Comparison of ENCODE assay signal across 13 cellular contexts in the genomic region with DNA sequence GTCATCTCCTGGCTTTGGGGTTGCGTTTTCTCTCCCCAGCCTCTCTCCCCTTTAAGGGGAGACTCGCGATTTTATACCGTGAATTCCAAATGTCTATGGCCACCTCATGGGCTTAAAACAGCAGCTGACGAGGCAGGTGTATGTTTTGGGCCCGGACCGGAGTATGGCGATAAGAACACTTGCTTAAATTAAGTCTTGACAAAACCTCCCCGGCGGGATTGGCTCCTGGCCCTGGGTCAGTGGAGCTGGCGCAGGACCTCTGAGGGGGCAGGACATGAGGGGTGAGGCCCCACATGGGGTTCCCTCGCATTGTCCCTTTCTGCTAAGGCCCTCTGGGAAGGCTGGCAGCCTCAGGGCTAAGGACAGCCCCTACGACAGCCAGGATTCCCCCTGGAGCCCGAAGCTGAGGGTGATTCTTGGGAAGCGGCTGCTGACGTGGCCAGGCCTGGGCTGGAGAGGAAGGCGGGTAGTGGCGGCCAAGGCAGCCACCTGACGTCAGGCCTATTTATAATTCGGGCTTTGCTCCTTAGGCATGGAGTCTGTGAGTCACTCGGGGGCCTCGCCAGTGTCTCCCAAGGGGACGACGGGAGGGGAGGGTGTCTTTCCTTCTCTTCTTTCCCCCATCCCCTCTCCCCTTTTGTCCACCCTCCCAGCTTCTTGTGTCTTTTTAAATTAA. TPM values are rescaled to one million over a fixed set of nuclear protein-coding genes. Genes with fewer than 3 reads are reported as not detected.
DNase-seq lines count a peak whose midpoint lies in the region; ATAC-seq and TF ChIP-seq lines count a peak whose summit lies in the region.
"Had no signal": no experiment of that assay in that cellular context is flagged by ENCODE, and none has a peak within 500 bp of the region (broad histone marks: within the 10 kb centered on the region; RNA-seq: fewer than 3 reads in every experiment).

No MANE protein-coding gene starts in this region.

- H3K9me3 ChIP-seq in SJSA1 (replicated peaks): no peaks in the 10 kb centered on the region
- H3K9me3 ChIP-seq in CD8-positive, alpha-beta memory T cell (ENCODE audit: low read length): no peaks in the 10 kb centered on the region
- H3K9me3 ChIP-seq: spleen had no signal

- peaks cover 4 to 8% of the 10 kb centered on the region in 2 donors for H3K27me3 Mint-ChIP-seq in CD8-positive, alpha-beta memory T cell

- no peak overlapping the region for H3K27ac Mint-ChIP-seq in CD8-positive, alpha-beta memory T cell
- H3K27ac Mint-ChIP-seq: activated T-cell treated with anti-CD3 and anti-CD28 coated beads, Interleukin-2, amount 50 U/mL, for 72 hours had no signal

- ATAC-seq in HG02623 (IDR thresholded peaks at IDR 0.05; ENCODE audit: unreplicated experiment): no peak
- no peak for ATAC-seq in HG02973 (IDR thresholded peaks at IDR 0.05; ENCODE audit: unreplicated experiment)
- ATAC-seq: activated T-cell treated with anti-CD3 and anti-CD28 coated beads, Interleukin-2, amount 50 U/mL, for 72 hours had no signal

- no peak overlapping the region for H3K4me3 Mint-ChIP-seq in CD8-positive, alpha-beta memory T cell
- H3K4me3 Mint-ChIP-seq: activated T-cell treated with anti-CD3 and anti-CD28 coated beads, Interleukin-2, amount 50 U/mL, for 72 hours had no signal

- peaks cover 0 to 4% (median 4%) of the 10 kb centered on the region in 3 donors for H3K4me1 Mint-ChIP-seq in CD8-positive, alpha-beta memory T cell

- H3K4me3 ChIP-seq in SJSA1 (no peak overlapping the region), fibroblast of pulmonary artery (replicated peaks; ENCODE audit: low read depth, low read length) (no peak overlapping the region), retinal pigment epithelial cell (ENCODE audit: low read length) (no peak overlapping the region)
- H3K4me3 ChIP-seq in CD8-positive, alpha-beta memory T cell (ENCODE audit: low read length): no peak overlapping the region
- H3K4me3 ChIP-seq: spleen had no signal

- CTCF ChIA-PET in CD8-positive, alpha-beta memory T cell (lab: Charles Lee): no interaction called here

- peaks cover 38% of the 10 kb centered on the region for H3K4me1 ChIP-seq in SJSA1 (replicated peaks)
- no peaks in the 10 kb centered on the region for H3K4me1 ChIP-seq in CD8-positive, alpha-beta memory T cell (ENCODE audit: insufficient read depth, low read length)

- H3K36me3 Mint-ChIP-seq in CD8-positive, alpha-beta memory T cell: no peaks in the 10 kb centered on the region

- peak overlapping the region; percentile 91 for H3K27ac ChIP-seq in SJSA1
- no peak overlapping the region for H3K27ac ChIP-seq in CD8-positive, alpha-beta memory T cell (ENCODE audit: low read depth, low read length)
- H3K27ac ChIP-seq: spleen had no signal

- TF ChIP-seq CTCF in fibroblast of pulmonary artery (IDR thresholded peaks at IDR 0.05; ENCODE audit: low read length, missing control alignments) (no peak), retinal pigment epithelial cell (conservative IDR thresholded peaks at IDR 0.05; ENCODE audit: low read depth, low read length) (no peak)

- no peaks in the 10 kb centered on the region for H3K27me3 ChIP-seq in SJSA1 (replicated peaks)
- H3K27me3 ChIP-seq in CD8-positive, alpha-beta memory T cell (ENCODE audit: insufficient read depth, low read length, poor library complexity, severe bottlenecking): no peaks in the 10 kb centered on the region
- H3K27me3 ChIP-seq: spleen had no signal

- peak; percentile 96 for DNase-seq in Daoy (ENCODE audit: low read depth)
- DNase-seq in SJSA1 (ENCODE audit: low read depth in 1 of 2, low spot score in 2 of 2): peak; percentile 94 to 96
- DNase-seq in fibroblast of pulmonary artery (ENCODE audit: low read depth): peak; percentile 87
- DNase-seq in retinal pigment epithelial cell (ENCODE audit: low read depth): peak; percentile 34
- no peak for DNase-seq in stimulated activated CD4-positive, alpha-beta T cell treated with anti-CD3 and anti-CD28 coated beads, Interleukin-15, amount 100 ng/mL, for 24 hours
- DNase-seq in CD8-positive, alpha-beta memory T cell: no peak
- DNase-seq: activated T-cell treated with anti-CD3 and anti-CD28 coated beads, Interleukin-2, amount 50 U/mL, for 72 hours; COR-L47; hippocampal formation; midbrain; spleen had no signal

- H3K36me3 ChIP-seq in SJSA1: no peaks in the 10 kb centered on the region
- no peaks in the 10 kb centered on the region for H3K36me3 ChIP-seq in CD8-positive, alpha-beta memory T cell (ENCODE audit: insufficient read depth, low read length)
- H3K36me3 ChIP-seq: spleen had no signal

- H3K9me3 Mint-ChIP-seq in CD8-positive, alpha-beta memory T cell: no peaks in the 10 kb centered on the region
- H3K9me3 Mint-ChIP-seq: activated T-cell treated with anti-CD3 and anti-CD28 coated beads, Interleukin-2, amount 50 U/mL, for 72 hours had no signal

- POLR2A ChIA-PET in CD8-positive, alpha-beta memory T cell (lab: Charles Lee): no interaction called here

RNA-seq across cellular contexts. Expression of gene MYO18B, which starts 12.7 kb away (rescaled TPM):
- not detected in 2 replicates for total RNA-seq in Daoy (2014; rRNA removed; shearing (Covaris generic))
- 0.11 and 0.63 TPM in 2 replicates for total RNA-seq in SJSA1 (2014; rRNA removed; shearing (Covaris generic))
- total RNA-seq in CD8-positive, alpha-beta memory T cell: under 1 TPM; 0.59 to 0.84 TPM
- 0.06 TPM for polyA plus RNA-seq in CD8-positive, alpha-beta memory T cell

Comparison
In these comparisons a context has a peak if more than half of its experiments do, and no peak if none do; other contexts are left out.
1. DNase-seq: peak in Daoy (single experiment), SJSA1 (2 of 2), fibroblast of pulmonary artery (single experiment) and retinal pigment epithelial cell (single experiment); none in stimulated activated CD4-positive, alpha-beta T cell treated with anti-CD3 and anti-CD28 coated beads, Interleukin-15, amount 100 ng/mL, for 24 hours (single experiment) and CD8-positive, alpha-beta memory T cell (0 of 5).